Comparison of ENCODE assay signal across 1 cellular context in the genomic region with DNA sequence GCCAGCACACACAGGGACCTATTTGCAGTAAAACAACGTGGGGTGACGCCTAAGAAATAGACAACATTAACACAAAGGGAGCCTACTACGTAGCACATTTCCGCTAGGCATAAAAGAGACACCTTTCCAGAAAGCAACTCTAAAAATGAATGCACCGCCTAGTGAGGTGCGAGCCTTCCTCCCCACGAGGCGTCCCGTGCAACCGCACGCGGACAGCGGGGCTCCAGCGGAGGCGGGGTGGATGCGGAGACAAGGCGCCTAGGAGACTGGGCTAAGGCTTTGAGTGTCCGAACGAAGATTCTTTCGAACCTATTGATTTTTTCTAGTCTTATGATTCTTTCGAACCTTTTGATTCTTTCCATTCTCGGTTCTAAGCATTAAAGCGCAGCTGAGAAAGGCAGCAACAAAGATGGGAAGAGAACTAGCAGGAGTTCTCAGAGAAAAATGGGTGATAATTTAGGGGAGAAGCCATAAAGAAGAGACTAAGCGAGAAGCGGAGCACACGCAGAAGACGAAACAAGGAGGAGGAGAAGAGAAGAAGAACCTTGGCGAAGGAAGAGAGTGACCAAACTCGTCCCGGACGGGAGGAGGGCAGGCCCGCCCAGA.
TF ChIP-seq lines count a peak whose summit lies in the region.

No MANE protein-coding gene starts in this region.

TF ChIP-seq in endothelial cell of umbilical vein, 7 proteins besides CTCF, POLR2A, EP300 and RAD21:
- TF ChIP-seq, protein P1, sequence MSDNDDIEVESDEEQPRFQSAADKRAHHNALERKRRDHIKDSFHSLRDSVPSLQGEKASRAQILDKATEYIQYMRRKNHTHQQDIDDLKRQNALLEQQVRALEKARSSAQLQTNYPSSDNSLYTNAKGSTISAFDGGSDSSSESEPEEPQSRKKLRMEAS (IDR thresholded peaks at IDR 0.05; ENCODE audit: insufficient read depth, insufficient read length), result peak; percentile 76
- no peak for TF ChIP-seq GATA2 (IDR thresholded peaks at IDR 0.05; ENCODE audit: insufficient read depth, insufficient read length, low read depth, low read length)
- TF ChIP-seq EZH2 (IDR thresholded peaks at IDR 0.05; ENCODE audit: borderline replicate concordance, low read depth, low read length, severe bottlenecking), result no peak
